ENCODE assay signal across 19 cellular contexts in genomic region chr2:196537311-196537710, GRCh38.
"Had no signal": no experiment of that assay in that cellular context is flagged by ENCODE, and none has a peak within 500 bp of the region (broad histone marks: within the 10 kb centered on the region; RNA-seq: fewer than 3 reads in every experiment).

No MANE protein-coding gene starts in this region.

- H3K4me3 Mint-ChIP-seq: effector memory CD8-positive, alpha-beta T cell; naive thymus-derived CD8-positive, alpha-beta T cell; stimulated activated effector memory CD8-positive, alpha-beta T cell treated with anti-CD3 and anti-CD28 coated beads, Interleukin-12 subunit alpha, Interleukin-12 subunit beta, amount 100 ng/mL, for 72 hours; type B pancreatic cell had no signal

- DNase-seq: effector memory CD8-positive, alpha-beta T cell; kidney; left cardiac atrium; mucosa of descending colon; naive thymus-derived CD8-positive, alpha-beta T cell; posterior cingulate gyrus; small intestine; stimulated activated CD4-positive, alpha-beta T cell treated with anti-CD3 and anti-CD28 coated beads, Interleukin-4, amount 100 ng/mL, for 1 hour; stimulated activated CD8-positive, alpha-beta memory T cell treated with anti-CD3 and anti-CD28 coated beads, Interleukin-4, amount 100 ng/mL, for 48 hours; stimulated activated naive CD8-positive, alpha-beta T cell treated with anti-CD3 and anti-CD28 coated beads, Interleukin-15, Interleukin-2, amounts not matched to agents 100 U/mL and 50 U/mL, for 24 hours; thyroid gland had no signal

- H3K27ac Mint-ChIP-seq: naive thymus-derived CD8-positive, alpha-beta T cell; stimulated activated effector memory CD8-positive, alpha-beta T cell treated with anti-CD3 and anti-CD28 coated beads, Interleukin-12 subunit alpha, Interleukin-12 subunit beta, amount 100 ng/mL, for 72 hours; type B pancreatic cell had no signal

- H3K36me3 Mint-ChIP-seq: stimulated activated effector memory CD8-positive, alpha-beta T cell treated with anti-CD3 and anti-CD28 coated beads, Interleukin-12 subunit alpha, Interleukin-12 subunit beta, amount 100 ng/mL, for 72 hours; type B pancreatic cell had no signal

- H3K4me1 ChIP-seq: esophagus muscularis mucosa, gastroesophageal sphincter, thyroid gland had no signal

- H3K4me1 Mint-ChIP-seq: stimulated activated effector memory CD8-positive, alpha-beta T cell treated with anti-CD3 and anti-CD28 coated beads, Interleukin-12 subunit alpha, Interleukin-12 subunit beta, amount 100 ng/mL, for 72 hours had no signal

- H3K27ac ChIP-seq: epithelial cell of prostate, esophagus muscularis mucosa, gastroesophageal sphincter, hepatocyte, suprapubic skin, thyroid gland had no signal

- H3K9me3 ChIP-seq: esophagus muscularis mucosa, gastroesophageal sphincter, mucosa of descending colon, suprapubic skin, thyroid gland had no signal

- ATAC-seq: effector memory CD8-positive, alpha-beta T cell; gastroesophageal sphincter; mucosa of descending colon; naive thymus-derived CD8-positive, alpha-beta T cell; stimulated activated effector memory CD8-positive, alpha-beta T cell treated with anti-CD3 and anti-CD28 coated beads, Interleukin-12 subunit alpha, Interleukin-12 subunit beta, amount 100 ng/mL, for 72 hours; stimulated activated naive CD8-positive, alpha-beta T cell treated with anti-CD3 and anti-CD28 coated beads, Interleukin-15, Interleukin-2, amounts not matched to agents 100 U/mL and 50 U/mL, for 24 hours had no signal

- H3K9me3 Mint-ChIP-seq: effector memory CD8-positive, alpha-beta T cell; naive thymus-derived CD8-positive, alpha-beta T cell; stimulated activated effector memory CD8-positive, alpha-beta T cell treated with anti-CD3 and anti-CD28 coated beads, Interleukin-12 subunit alpha, Interleukin-12 subunit beta, amount 100 ng/mL, for 72 hours; type B pancreatic cell had no signal

- FAIRE-seq: kidney, small intestine, urothelium cell line had no signal

- H3K27me3 ChIP-seq: esophagus muscularis mucosa, gastroesophageal sphincter, hepatocyte, suprapubic skin, thyroid gland had no signal

- H3K27me3 Mint-ChIP-seq: type B pancreatic cell had no signal

- H3K4me3 ChIP-seq: esophagus muscularis mucosa, gastroesophageal sphincter, hepatocyte, mucosa of descending colon, suprapubic skin, thyroid gland had no signal
